ENCODE assay signal across 24 cellular contexts in genomic region chr9:36745977-36746376, GRCh38.
"Had no signal": no experiment of that assay in that cellular context is flagged by ENCODE, and none has a peak within 500 bp of the region (broad histone marks: within the 10 kb centered on the region; RNA-seq: fewer than 3 reads in every experiment).

No MANE protein-coding gene starts in this region.

- H3K27me3 ChIP-seq: colonic mucosa had no signal

- H3K9me3 Mint-ChIP-seq: dendritic cell treated with granulocyte-macrophage colony-stimulating factor and Interleukin-4, amounts not matched to agents 40 ng/mL and 50 ng/mL, for 4 days; effector memory CD8-positive, alpha-beta T cell; endodermal cell had no signal

- H3K27ac ChIP-seq: colonic mucosa, coronary artery, dorsolateral prefrontal cortex, epithelial cell of prostate, esophagus muscularis mucosa, esophagus squamous epithelium, foreskin keratinocyte, gastrocnemius medialis, gastroesophageal sphincter, heart left ventricle, heart right ventricle had no signal

- H3K4me1 ChIP-seq: colonic mucosa, esophagus muscularis mucosa, esophagus squamous epithelium, foreskin keratinocyte, gastrocnemius medialis, gastroesophageal sphincter, heart left ventricle, heart right ventricle had no signal

- H3K4me1 Mint-ChIP-seq: endodermal cell had no signal

- H3K36me3 ChIP-seq: colonic mucosa, esophagus muscularis mucosa, esophagus squamous epithelium, gastrocnemius medialis, gastroesophageal sphincter, heart left ventricle, heart right ventricle had no signal

- H3K9me3 ChIP-seq: colonic mucosa, esophagus muscularis mucosa, esophagus squamous epithelium, gastrocnemius medialis, gastroesophageal sphincter, heart left ventricle, heart right ventricle had no signal

- H3K4me3 ChIP-seq: colonic mucosa, coronary artery, dorsolateral prefrontal cortex, esophagus muscularis mucosa, esophagus squamous epithelium, gastrocnemius medialis, gastroesophageal sphincter, heart left ventricle, heart right ventricle had no signal

- H3K4me3 Mint-ChIP-seq: dendritic cell treated with granulocyte-macrophage colony-stimulating factor and Interleukin-4, amounts not matched to agents 40 ng/mL and 50 ng/mL, for 4 days; effector memory CD8-positive, alpha-beta T cell; endodermal cell had no signal

- DNase-seq: colonic mucosa; cortex of kidney; dermis blood vessel endothelial cell; dorsolateral prefrontal cortex; effector CD4-positive, alpha-beta T cell; effector CD8-positive, alpha-beta T cell; effector memory CD4-positive, alpha-beta T cell; effector memory CD8-positive, alpha-beta T cell; endodermal cell; erythroblast; esophagus squamous epithelium; foreskin fibroblast; foreskin keratinocyte; foreskin melanocyte; gastrocnemius medialis; glutamatergic neuron; head of caudate nucleus; heart left ventricle; heart right ventricle had no signal

- H3K27ac Mint-ChIP-seq: dendritic cell treated with granulocyte-macrophage colony-stimulating factor and Interleukin-4, amounts not matched to agents 40 ng/mL and 50 ng/mL, for 4 days; effector memory CD8-positive, alpha-beta T cell; endodermal cell had no signal
